In genomic region chr2:240561325-240561971, GRCh38 we compare ENCODE assay signal across 8 cellular contexts. TPM values are rescaled to one million over a fixed set of nuclear protein-coding genes. Genes with fewer than 3 reads are reported as not detected.
DNase-seq lines count a peak whose midpoint lies in the region; ATAC-seq and TF ChIP-seq lines count a peak whose summit lies in the region.

No MANE protein-coding gene starts in this region.

- peak overlapping the region; percentile 46 to 97 (median 90) for H3K27ac Mint-ChIP-seq in CD8-positive, alpha-beta memory T cell
- peak overlapping the region; percentile 61 for H3K27ac Mint-ChIP-seq in mesothelial cell of epicardium

- peak overlapping the region; percentile 61 for H2AFZ ChIP-seq in GM23248

- H4K20me1 ChIP-seq in GM23248 (ENCODE audit: insufficient read depth) = no peaks in the 10 kb centered on the region

- no peaks in the 10 kb centered on the region for H3K9me3 ChIP-seq in CD8-positive, alpha-beta memory T cell (ENCODE audit: low read length)
- H3K9me3 ChIP-seq in GM23248 (ENCODE audit: low read depth) (no peaks in the 10 kb centered on the region), aorta (ENCODE audit: control insufficient read depth, low read length) (no peaks in the 10 kb centered on the region)

- peak overlapping the region; percentile 93 for H3K9ac ChIP-seq in GM23248

- H3F3A ChIP-seq in GM23248 (ENCODE audit: insufficient read depth) = peaks cover 32% of the 10 kb centered on the region

- H3K4me2 ChIP-seq in GM23248 (ENCODE audit: unreplicated experiment) = peak overlapping the region; percentile 86

- H3K79me2 ChIP-seq in GM23248 (ENCODE audit: insufficient read depth) = peaks cover 28% of the 10 kb centered on the region

- ATAC-seq in aorta (ENCODE audit: low FRiP score) = peak; percentile 4

- peaks cover 68 to 86% (median 77%) of the 10 kb centered on the region in 3 donors for H3K4me1 Mint-ChIP-seq in CD8-positive, alpha-beta memory T cell
- H3K4me1 Mint-ChIP-seq in mesothelial cell of epicardium = peaks cover 44% of the 10 kb centered on the region

- in situ Hi-C loops in GM23248 (cut with MboI) = no loop called here

- WGBS in GM23248 (ENCODE audit: low coverage in 1 of 2, low lambda C conversion rate in 2 of 2, missing lambda C conversion rate in 2 of 2), 2 experiments = 18% methylated on average over 14 of the region's 14 CpGs
- 32% methylated on average over 14 of the region's 14 CpGs for WGBS in aorta, 2 donors

- peak overlapping the region; percentile 63 for H3K4me3 ChIP-seq in CD8-positive, alpha-beta memory T cell (ENCODE audit: low read length)
- H3K4me3 ChIP-seq in GM23248 (peak overlapping the region; percentile 78), coronary artery (peak overlapping the region; percentile 93), aorta (ENCODE audit: low read length in 2 of 2) (no peak overlapping the region)

- H3K4me1 ChIP-seq in CD8-positive, alpha-beta memory T cell (ENCODE audit: insufficient read depth, low read length) = peaks cover 79% of the 10 kb centered on the region
- H3K4me1 ChIP-seq in GM23248 (ENCODE audit: insufficient read depth) (peaks cover 31% of the 10 kb centered on the region), aorta (ENCODE audit: control insufficient read depth in 1 of 2, insufficient read depth in 2 of 2, low read length in 2 of 2) (peaks cover 0 to 4% of the 10 kb centered on the region in 2 donors)

- no peaks in the 10 kb centered on the region for H3K9me3 Mint-ChIP-seq in CD8-positive, alpha-beta memory T cell
- H3K9me3 Mint-ChIP-seq in mesothelial cell of epicardium = no peaks in the 10 kb centered on the region

- CTCF ChIA-PET in CD8-positive, alpha-beta memory T cell (lab: Charles Lee) = interaction anchor here (1.0 to 4.8 kb wide), 6 partner anchors 8 to 142 kb away, joined by 3 to 20 read pairs (median 10); partner anchors contain the start of gene CAPN10

- peak overlapping the region; percentile 87 for H3K27ac ChIP-seq in CD8-positive, alpha-beta memory T cell (ENCODE audit: low read depth, low read length)
- H3K27ac ChIP-seq in GM23248 = peak overlapping the region; percentile 90
- H3K27ac ChIP-seq in coronary artery = peak overlapping the region; percentile 59 to 98
- peak overlapping the region in 1 of 2 donors; percentile 83 for H3K27ac ChIP-seq in aorta (ENCODE audit: low read depth in 1 of 2, low read length in 2 of 2)

- POLR2A ChIA-PET in CD8-positive, alpha-beta memory T cell (lab: Charles Lee) = interaction anchor here (0.6 to 2.4 kb wide), 8 partner anchors 7 to 1287 kb away, joined by 3 to 42 read pairs (median 5); partner anchors contain the start of genes CAPN10 and RNPEPL1

- no peaks in the 10 kb centered on the region for H3K9me2 ChIP-seq in GM23248 (ENCODE audit: insufficient read depth)

- peaks cover 4% of the 10 kb centered on the region for H3K36me3 ChIP-seq in CD8-positive, alpha-beta memory T cell (ENCODE audit: insufficient read depth, low read length)
- no peaks in the 10 kb centered on the region for H3K36me3 ChIP-seq in GM23248 (ENCODE audit: low read depth)
- no peaks in the 10 kb centered on the region for H3K36me3 ChIP-seq in aorta (ENCODE audit: control insufficient read depth in 1 of 2, insufficient read depth in 2 of 2, low read length in 1 of 2)

- peak overlapping the region; percentile 86 to 95 (median 90) for H3K4me3 Mint-ChIP-seq in CD8-positive, alpha-beta memory T cell
- peak overlapping the region; percentile 63 for H3K4me3 Mint-ChIP-seq in mesothelial cell of epicardium

- H3K27me3 Mint-ChIP-seq in CD8-positive, alpha-beta memory T cell = no peaks in the 10 kb centered on the region
- no peaks in the 10 kb centered on the region for H3K27me3 Mint-ChIP-seq in mesothelial cell of epicardium (ENCODE audit: low read depth)

- intact Hi-C loops in aorta (cut with DNase I) = loop anchor here in 1 of 2 donors (2.0 to 10.0 kb wide), 2 partner anchors 25 to 433 kb away; partner anchors contain the start of genes CAPN10 and SNED1

- DNase-seq in CD8-positive, alpha-beta memory T cell = peak in 1 of 5 donors; percentile 50
- DNase-seq in GM23248 (peak; percentile 83), coronary artery (ENCODE audit: low spot score) (no peak), mesothelial cell of epicardium (ENCODE audit: low spot score in 2 of 2, unreplicated experiment in 2 of 2) (no peak), aorta (no peak), NCI-H2227 treated with DMSO at 0.1 percent for 48 hours (lab: John Stamatoyannopoulos, UW) (no peak)
- DNase-seq in central memory CD4-positive, alpha-beta T cell = no peak

- peaks cover 0 to 40% (median 7%) of the 10 kb centered on the region in 3 donors for H3K36me3 Mint-ChIP-seq in CD8-positive, alpha-beta memory T cell
- peaks cover 3% of the 10 kb centered on the region for H3K36me3 Mint-ChIP-seq in mesothelial cell of epicardium

- H3K27me3 ChIP-seq in CD8-positive, alpha-beta memory T cell (ENCODE audit: insufficient read depth, low read length, poor library complexity, severe bottlenecking) = no peaks in the 10 kb centered on the region
- H3K27me3 ChIP-seq in GM23248 (replicated peaks; ENCODE audit: insufficient read depth) = no peaks in the 10 kb centered on the region
- H3K27me3 ChIP-seq in aorta (ENCODE audit: control insufficient read depth in 1 of 2, insufficient read depth in 2 of 2, low read length in 1 of 2) = no peaks in the 10 kb centered on the region

- TF ChIP-seq CTCF in coronary artery (IDR thresholded peaks at IDR 0.05) (no peak), mesothelial cell of epicardium (IDR thresholded peaks at IDR 0.05; ENCODE audit: unreplicated experiment) (no peak)

TF ChIP-seq in PFSK-1, 5 proteins besides CTCF, POLR2A, EP300 and RAD21:
- TF ChIP-seq POLR2AphosphoS5 (IDR thresholded peaks at IDR 0.05; ENCODE audit: low read depth, low read length) = 0 out of 2 replicates have a peak, but pooled peaks have one; percentile 36
- no peak for TF ChIP-seq REST (IDR thresholded peaks at IDR 0.05; ENCODE audit: insufficient read depth in 1 of 2, low read depth in 2 of 2, low read length in 2 of 2)

RNA-seq across cellular contexts. Expression of gene DUSP28, which starts 1.3 kb away (rescaled TPM):
- total RNA-seq in CD8-positive, alpha-beta memory T cell = 1 to 10 TPM; 7.0 TPM
- 22.0 TPM for polyA plus RNA-seq in CD8-positive, alpha-beta memory T cell
- total RNA-seq in GM23248 (2014; rRNA removed; shearing (Covaris generic)) = 1.5 and 3.2 TPM in 2 replicates
- polyA plus RNA-seq in GM23248 (2016; fragmentation: Nextera tagmentation; extraction: Ambion mirVana) (4.9 and 5.8 TPM in 2 replicates), aorta (1 to 10 TPM; 3.0 to 5.0 TPM)
- polyA plus RNA-seq in PFSK-1 (2012; ENCODE audit: insufficient read length, low read depth) = 3.5 TPM
- total RNA-seq in mesothelial cell of epicardium (4.3 to 6.2 TPM (median 5.9 TPM) in 3 replicates), aorta (1 to 10 TPM; 2.1 to 3.4 TPM)

RNA-seq across cellular contexts. Expression of gene ANKMY1, which starts 3.7 kb away (rescaled TPM):
- 10 to 100 TPM; 22.4 to 27.9 TPM for total RNA-seq in CD8-positive, alpha-beta memory T cell
- polyA plus RNA-seq in CD8-positive, alpha-beta memory T cell = 15.8 TPM
- total RNA-seq in GM23248 (2014; rRNA removed; shearing (Covaris generic)) = 10.1 and 12.8 TPM in 2 replicates
- polyA plus RNA-seq in GM23248 (2016; fragmentation: Nextera tagmentation; extraction: Ambion mirVana) = 5.1 and 5.6 TPM in 2 replicates
- 30.3 TPM for polyA plus RNA-seq in PFSK-1 (2012; ENCODE audit: insufficient read length, low read depth)
- 25.9 to 29.8 TPM (median 27.3 TPM) in 3 replicates for total RNA-seq in mesothelial cell of epicardium
- 10 to 100 TPM; 10.4 to 22.0 TPM for total RNA-seq in aorta
- 1 to 10 TPM; 6.2 to 6.6 TPM for polyA plus RNA-seq in aorta

RNA-seq across cellular contexts. Expression of gene RNPEPL1, which starts 6.8 kb away (rescaled TPM):
- 10 to 100 TPM; 55.6 to 61.1 TPM for total RNA-seq in CD8-positive, alpha-beta memory T cell
- 101 TPM for polyA plus RNA-seq in CD8-positive, alpha-beta memory T cell
- 20.2 and 23.0 TPM in 2 replicates for total RNA-seq in GM23248 (2014; rRNA removed; shearing (Covaris generic))
- polyA plus RNA-seq in GM23248 (2016; fragmentation: Nextera tagmentation; extraction: Ambion mirVana) (11.1 and 11.2 TPM in 2 replicates), aorta (100 to 1,000 TPM in 1 of 2 donors, 10 to 100 TPM in 1; 48.2 to 108 TPM)
- 87.3 TPM for polyA plus RNA-seq in PFSK-1 (2012; ENCODE audit: insufficient read length, low read depth)
- total RNA-seq in mesothelial cell of epicardium (26.4 to 28.3 TPM (median 28.3 TPM) in 3 replicates), aorta (10 to 100 TPM; 42.9 to 46.9 TPM)

RNA-seq across cellular contexts. Expression of gene CAPN10, which starts 25.1 kb away (rescaled TPM):
- total RNA-seq in CD8-positive, alpha-beta memory T cell = 10 to 100 TPM; 36.1 to 40.5 TPM
- 19.5 TPM for polyA plus RNA-seq in CD8-positive, alpha-beta memory T cell
- 13.3 and 29.5 TPM in 2 replicates for total RNA-seq in GM23248 (2014; rRNA removed; shearing (Covaris generic))
- polyA plus RNA-seq in GM23248 (2016; fragmentation: Nextera tagmentation; extraction: Ambion mirVana) (10.0 and 11.5 TPM in 2 replicates), aorta (10 to 100 TPM; 12.6 to 66.9 TPM)
- 42.4 TPM for polyA plus RNA-seq in PFSK-1 (2012; ENCODE audit: insufficient read length, low read depth)
- total RNA-seq in mesothelial cell of epicardium (58.3 to 60.3 TPM (median 58.6 TPM) in 3 replicates), aorta (10 to 100 TPM; 23.7 to 35.5 TPM)

Comparison
In these comparisons a context has a peak if more than half of its experiments do, and no peak if none do; other contexts are left out.
1. H3K4me3 ChIP-seq: peak in CD8-positive, alpha-beta memory T cell (single experiment), GM23248 (single experiment) and coronary artery (single experiment); none in aorta (0 of 2).